1 cellular context compared by ENCODE assay signal in genomic region chr13:41025518-41025917, GRCh38.
TF ChIP-seq lines count a peak whose summit lies in the region.

No MANE protein-coding gene starts in this region.

TF ChIP-seq in HepG2, 621 proteins besides CTCF, POLR2A, EP300 and RAD21 (continued from another document and continues in another):
- no peak; the same call in 1 of the 2 replicates for TF ChIP-seq YEATS2 (CRISPR knock-in tag; IDR thresholded peaks at IDR 0.05; ENCODE audit: borderline replicate concordance)
- TF ChIP-seq PAXIP1 (CRISPR knock-in tag; conservative IDR thresholded peaks at IDR 0.05): peak; percentile 46; the same call in 1 of the 2 replicates
- TF ChIP-seq ZBTB8A (CRISPR knock-in tag; IDR thresholded peaks at IDR 0.05; ENCODE audit: borderline replicate concordance, low read depth): no peak
- no peak for TF ChIP-seq DRAP1 (CRISPR knock-in tag; IDR thresholded peaks at IDR 0.05)
- peak; percentile 87; the same call in 1 of the 2 replicates for TF ChIP-seq SOX5 (CRISPR knock-in tag; IDR thresholded peaks at IDR 0.05; ENCODE audit: borderline replicate concordance)
- 0 out of 2 replicates have a peak, but pooled peaks have one; percentile 33 for TF ChIP-seq ZNF644 (CRISPR knock-in tag; IDR thresholded peaks at IDR 0.05; ENCODE audit: low read depth)
- TF ChIP-seq ZSCAN30 (CRISPR knock-in tag; IDR thresholded peaks at IDR 0.05): no peak
- 0 out of 2 replicates have a peak, but pooled peaks have one; percentile 26 for TF ChIP-seq ZBTB7B (CRISPR knock-in tag; IDR thresholded peaks at IDR 0.05)
- 0 out of 2 replicates have a peak, but pooled peaks have one; percentile 39 for TF ChIP-seq ZSCAN29 (CRISPR knock-in tag; conservative IDR thresholded peaks at IDR 0.05)
- 0 out of 2 replicates have a peak, but pooled peaks have one; percentile 25 for TF ChIP-seq HOXD1 (CRISPR knock-in tag; IDR thresholded peaks at IDR 0.05)
- no peak for TF ChIP-seq SNAPC4 (CRISPR knock-in tag; IDR thresholded peaks at IDR 0.05)
- no peak for TF ChIP-seq HNRNPK (IDR thresholded peaks at IDR 0.05; ENCODE audit: low read depth, low read length, poor library complexity, severe bottlenecking)
- no peak for TF ChIP-seq BORCS8-MEF2B (CRISPR knock-in tag; IDR thresholded peaks at IDR 0.05)
- 0 out of 2 replicates have a peak, but pooled peaks have one; percentile 61 for TF ChIP-seq PPARG (CRISPR knock-in tag; conservative IDR thresholded peaks at IDR 0.05)
- no peak for TF ChIP-seq SAFB2 (CRISPR knock-in tag; IDR thresholded peaks at IDR 0.05; ENCODE audit: borderline replicate concordance, low read depth)
- no peak for TF ChIP-seq ZFP36L2 (CRISPR knock-in tag; IDR thresholded peaks at IDR 0.05)
- TF ChIP-seq GATAD2A (CRISPR knock-in tag; IDR thresholded peaks at IDR 0.05): peak; percentile 71; the same call in 1 of the 2 replicates
- TF ChIP-seq SOX13 (IDR thresholded peaks at IDR 0.05): peak; percentile 42; the same call in 1 of the 2 replicates
- TF ChIP-seq SOX13 (CRISPR knock-in tag; conservative IDR thresholded peaks at IDR 0.05 in 1 of 2, IDR thresholded peaks at IDR 0.05 in 1 of 2): peak in 1 of 2 experiments; percentile 96; a peak in 2 of 4 replicates
- TF ChIP-seq NBN (conservative IDR thresholded peaks at IDR 0.05): no peak
- no peak for TF ChIP-seq FIP1L1 (IDR thresholded peaks at IDR 0.05; ENCODE audit: borderline replicate concordance, insufficient read depth, low read depth, low read length)
- no peak for TF ChIP-seq MYC (CRISPR knock-in tag; IDR thresholded peaks at IDR 0.05; ENCODE audit: borderline replicate concordance)
- TF ChIP-seq ZMYM4 (CRISPR knock-in tag; IDR thresholded peaks at IDR 0.05): peak; percentile 26; the same call in 1 of the 2 replicates
- TF ChIP-seq KAT2B (IDR thresholded peaks at IDR 0.05; ENCODE audit: borderline replicate concordance, low read depth, low read length): no peak
- peak; percentile 44; the same call in 1 of the 2 replicates for TF ChIP-seq MED1 (CRISPR knock-in tag; IDR thresholded peaks at IDR 0.05)
- TF ChIP-seq ZNF788 (CRISPR knock-in tag; IDR thresholded peaks at IDR 0.05; ENCODE audit: borderline replicate concordance): no peak
- TF ChIP-seq EZH2 (conservative IDR thresholded peaks at IDR 0.05; ENCODE audit: low read depth, low read length): no peak
- TF ChIP-seq ELF3 (CRISPR knock-in tag; IDR thresholded peaks at IDR 0.05): peak; percentile 21; the same call in 1 of the 2 replicates
- TF ChIP-seq CHD2 (IDR thresholded peaks at IDR 0.05; ENCODE audit: low read depth, low read length): no peak
- TF ChIP-seq CREM (IDR thresholded peaks at IDR 0.05): peak; percentile 47; the same call in 1 of the 2 replicates
- no peak for TF ChIP-seq CREM (CRISPR knock-in tag; IDR thresholded peaks at IDR 0.05)
- peak; percentile 47; the same call in 1 of the 2 replicates for TF ChIP-seq GFI1 (CRISPR knock-in tag; IDR thresholded peaks at IDR 0.05; ENCODE audit: borderline replicate concordance)
- TF ChIP-seq CBX2 (IDR thresholded peaks at IDR 0.05; ENCODE audit: low read depth, low read length): no peak
- TF ChIP-seq CBX2 (CRISPR knock-in tag; IDR thresholded peaks at IDR 0.05; ENCODE audit: low read depth): no peak
- peak; percentile 62; the same call in 1 of the 2 replicates for TF ChIP-seq ISL2 (CRISPR knock-in tag; IDR thresholded peaks at IDR 0.05)
- TF ChIP-seq SAP130 (CRISPR knock-in tag; IDR thresholded peaks at IDR 0.05; ENCODE audit: low read depth): peak; percentile 68
- TF ChIP-seq HDAC1 (CRISPR knock-in tag; IDR thresholded peaks at IDR 0.05): peak; percentile 56
- no peak for TF ChIP-seq ZNF674 (CRISPR knock-in tag; IDR thresholded peaks at IDR 0.05; ENCODE audit: low read depth)
- no peak for TF ChIP-seq ZNF256 (CRISPR knock-in tag; conservative IDR thresholded peaks at IDR 0.05)
- peak; percentile 51; the same call in 1 of the 2 replicates for TF ChIP-seq ZNF331 (CRISPR knock-in tag; IDR thresholded peaks at IDR 0.05)
- TF ChIP-seq ZNF335 (CRISPR knock-in tag; IDR thresholded peaks at IDR 0.05): no peak
- peak; percentile 98 for TF ChIP-seq ZNF3 (CRISPR knock-in tag; IDR thresholded peaks at IDR 0.05)
- TF ChIP-seq SIX1 (CRISPR knock-in tag; IDR thresholded peaks at IDR 0.05; ENCODE audit: borderline replicate concordance): no peak
- TF ChIP-seq SOX6 (IDR thresholded peaks at IDR 0.05): no peak
- peak; percentile 93 for TF ChIP-seq SOX6 (CRISPR knock-in tag; IDR thresholded peaks at IDR 0.05)
- no peak for TF ChIP-seq NCOA5 (CRISPR knock-in tag; IDR thresholded peaks at IDR 0.05)
- peak; percentile 78 for TF ChIP-seq ZNF503 (CRISPR knock-in tag; IDR thresholded peaks at IDR 0.05)
- TF ChIP-seq NCOA2 (CRISPR knock-in tag; IDR thresholded peaks at IDR 0.05): peak; percentile 58; the same call in 1 of the 2 replicates
- TF ChIP-seq FOXJ3 (CRISPR knock-in tag; IDR thresholded peaks at IDR 0.05; ENCODE audit: borderline replicate concordance): peak; percentile 57; the same call in 1 of the 2 replicates
- TF ChIP-seq ZNF609 (CRISPR knock-in tag; IDR thresholded peaks at IDR 0.05; ENCODE audit: borderline replicate concordance): peak; percentile 71; the same call in 1 of the 2 replicates
- no peak for TF ChIP-seq TFDP1 (CRISPR knock-in tag; IDR thresholded peaks at IDR 0.05; ENCODE audit: borderline replicate concordance)
